ENCODE assay signal across 8 cellular contexts in the genomic region with DNA sequence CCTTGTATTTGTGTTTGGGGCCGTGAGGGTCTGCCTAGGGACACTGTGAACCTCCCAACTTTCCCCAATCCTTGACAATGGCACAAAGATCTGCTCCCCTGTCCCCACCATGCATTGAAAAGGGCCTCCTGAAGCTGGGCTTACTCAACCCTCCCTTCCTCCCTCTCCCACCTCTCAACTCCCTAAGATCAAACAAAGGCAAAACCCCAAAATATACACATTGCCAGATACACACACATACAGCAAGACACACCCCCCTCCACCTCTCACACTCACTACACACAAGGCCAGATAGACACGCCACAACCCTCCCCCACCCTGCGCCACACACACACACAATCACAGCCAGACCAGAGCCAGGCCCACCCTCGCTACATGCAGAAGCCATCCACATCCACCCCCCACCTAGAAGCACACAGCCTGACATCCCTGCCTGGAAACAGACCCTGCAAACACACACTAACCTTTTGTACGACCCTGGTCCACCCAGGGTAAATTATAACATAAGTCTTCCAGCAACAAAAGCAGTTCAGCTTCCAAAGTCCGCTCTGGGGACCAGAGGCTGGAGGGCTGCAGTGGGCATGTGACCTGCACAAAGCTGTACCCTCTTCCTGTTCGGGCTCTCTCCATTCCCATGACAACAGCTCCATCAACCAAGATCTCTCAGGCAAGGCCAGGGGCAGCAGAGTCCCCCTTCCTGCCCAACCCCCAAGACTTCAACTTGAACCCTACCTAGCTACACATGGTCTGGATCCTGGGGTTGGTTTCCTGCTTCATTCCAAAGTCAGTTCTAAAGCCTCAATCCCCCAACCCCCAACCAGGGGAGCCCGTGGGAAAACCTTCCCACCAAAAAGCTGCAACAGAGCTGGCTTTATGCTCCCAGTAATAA. TPM values are rescaled to one million over a fixed set of nuclear protein-coding genes. Genes with fewer than 3 reads are reported as not detected.
DNase-seq lines count a peak whose midpoint lies in the region; ATAC-seq and TF ChIP-seq lines count a peak whose summit lies in the region.

No MANE protein-coding gene starts in this region.

- peak overlapping the region; percentile 82 for H3K27ac ChIP-seq in Panc1 (ENCODE audit: low read length)
- peak overlapping the region; percentile 89 to 97 (median 94) for H3K27ac ChIP-seq in esophagus muscularis mucosa (replicated peaks in 1 of 4)
- no peak overlapping the region for H3K27ac ChIP-seq in rectal smooth muscle tissue (ENCODE audit: low read depth, low read length)

- H3K9me3 ChIP-seq in Panc1 (ENCODE audit: control insufficient read depth, insufficient read depth, low read depth, low read length) (no peaks in the 10 kb centered on the region), esophagus muscularis mucosa (no peaks in the 10 kb centered on the region)

- H3K27me3 ChIP-seq in Panc1 (ENCODE audit: control insufficient read depth, insufficient read depth, low read length): no peaks in the 10 kb centered on the region
- H3K27me3 ChIP-seq in esophagus muscularis mucosa: peaks cover 0 to 6% (median 0%) of the 10 kb centered on the region in 4 donors
- peaks cover 2% of the 10 kb centered on the region for H3K27me3 ChIP-seq in rectal smooth muscle tissue (ENCODE audit: control insufficient read depth, insufficient read depth, low read length)

- BruUV-seq in Panc1 (replicated peaks; lab: Mats Ljungman, UMichigan): TSS peak; percentile 85

- DNase-seq in Panc1 (ENCODE audit: low read depth, low spot score) (no peak), esophagus muscularis mucosa (ENCODE audit: extremely low spot score) (no peak), ureter (ENCODE audit: low spot score) (no peak), NCI-H2171 (lab: John Stamatoyannopoulos, UW) (no peak), NCI-H1417 treated with DMSO at 0.1 percent for 48 hours (lab: John Stamatoyannopoulos, UW) (no peak)

- intact Hi-C loops in Panc1 (cut with micrococcal nuclease; ENCODE audit: unreplicated experiment): no loop called here
- intact Hi-C loops in esophagus muscularis mucosa (cut with DNase I): loop anchor here (5.0 kb wide), 1 partner anchor 44 kb away; no protein-coding TSS in a partner anchor

- H3K4me1 ChIP-seq in Panc1 (ENCODE audit: control insufficient read depth, insufficient read depth, low read length) (peaks cover 33% of the 10 kb centered on the region), esophagus muscularis mucosa (peaks cover 73 to 98% (median 92%) of the 10 kb centered on the region in 4 donors), rectal smooth muscle tissue (ENCODE audit: control insufficient read depth, insufficient read depth, low read length) (peaks cover 17% of the 10 kb centered on the region)

- ATAC-seq in Panc1: no peak
- no peak for ATAC-seq in GM21423 (IDR thresholded peaks at IDR 0.05; ENCODE audit: unreplicated experiment)

- CTCF ChIA-PET in Panc1 (lab: Charles Lee): no interaction called here

- H3K36me3 ChIP-seq in Panc1 (ENCODE audit: control insufficient read depth, insufficient read depth, low read length) (peaks cover 2% of the 10 kb centered on the region; the same call in 1 of the 2 replicates), esophagus muscularis mucosa (no peaks in the 10 kb centered on the region), rectal smooth muscle tissue (ENCODE audit: control insufficient read depth, insufficient read depth, low read length) (no peaks in the 10 kb centered on the region)

- in situ Hi-C loops in Panc1 (cut with HindIII; ENCODE audit: low pct_unique_long_range_greater_than_20kb, low sequenced_read_pairs): no loop called here

- POLR2A ChIA-PET in Panc1 (lab: Charles Lee): no interaction called here

- H3K4me3 ChIP-seq in GM08714 (ENCODE audit: low read length) (peak overlapping the region; percentile 70), Panc1 (ENCODE audit: low read depth in 2 of 2, low read length in 2 of 2) (peak overlapping the region; percentile 73 to 75), esophagus muscularis mucosa (peak overlapping the region; percentile 81 to 95 (median 92)), rectal smooth muscle tissue (ENCODE audit: low read length) (peak overlapping the region; percentile 17)

- TF ChIP-seq CTCF in Panc1 (IDR thresholded peaks at IDR 0.05): no peak
- TF ChIP-seq CTCF in esophagus muscularis mucosa (IDR thresholded peaks at IDR 0.05): no peak

- no peak for TF ChIP-seq EP300 in esophagus muscularis mucosa (IDR thresholded peaks at IDR 0.05)

- TF ChIP-seq POLR2A in esophagus muscularis mucosa (IDR thresholded peaks at IDR 0.05; ENCODE audit: low read depth): no peak

- WGBS in esophagus muscularis mucosa: 50% methylated on average over 8 of the region's 8 CpGs

- H3K9ac ChIP-seq in rectal smooth muscle tissue (ENCODE audit: low read length): no peak overlapping the region

RNA-seq across cellular contexts. Expression of a gene that starts 1.9 kb away (rescaled TPM):
- 43.9 TPM for total RNA-seq in Panc1 (2021; ENCODE audit: unreplicated experiment)
- polyA plus RNA-seq in Panc1 (2012; ENCODE audit: insufficient read length): 64.8 TPM
- total RNA-seq in esophagus muscularis mucosa: 10 to 100 TPM; 10.3 to 15.7 (median 12.4) TPM
- total RNA-seq in ureter: 54.5 TPM

RNA-seq across cellular contexts. Expression of a gene that starts 6.3 kb away (rescaled TPM):
- 233 TPM for total RNA-seq in Panc1 (2021; ENCODE audit: unreplicated experiment)
- 236 TPM for polyA plus RNA-seq in Panc1 (2012; ENCODE audit: insufficient read length)
- 100 to 1,000 TPM; 122 to 158 (median 137) TPM for total RNA-seq in esophagus muscularis mucosa
- 156 TPM for total RNA-seq in ureter

RNA-seq across cellular contexts. Expression of a gene that starts 16.1 kb away (rescaled TPM):
- 45.0 TPM for total RNA-seq in Panc1 (2021; ENCODE audit: unreplicated experiment)
- polyA plus RNA-seq in Panc1 (2012; ENCODE audit: insufficient read length): 39.3 TPM
- 10 to 100 TPM; 10.1 to 18.5 (median 18.0) TPM for total RNA-seq in esophagus muscularis mucosa
- 60.1 TPM for total RNA-seq in ureter

RNA-seq across cellular contexts. Expression of a gene that starts 41.2 kb away (rescaled TPM):
- total RNA-seq in Panc1 (2021; ENCODE audit: unreplicated experiment): 50.6 TPM
- polyA plus RNA-seq in Panc1 (2012; ENCODE audit: insufficient read length): 38.4 TPM
- total RNA-seq in esophagus muscularis mucosa: 10 to 100 TPM; 62.7 to 83.6 (median 73.0) TPM
- 209 TPM for total RNA-seq in ureter

RNA-seq across cellular contexts. Expression of a gene that starts 53.1 kb away (rescaled TPM):
- total RNA-seq in Panc1 (2021; ENCODE audit: unreplicated experiment) (42.3 TPM), esophagus muscularis mucosa (10 to 100 TPM; 39.5 to 72.1 (median 53.2) TPM), ureter (44.7 TPM)
- 39.2 TPM for polyA plus RNA-seq in Panc1 (2012; ENCODE audit: insufficient read length)

Comparison
In these comparisons a context has a peak if more than half of its experiments do, and no peak if none do; other contexts are left out.
1. H3K4me3 ChIP-seq: peak in every context shown above with its lines; median percentile 92 in esophagus muscularis mucosa; 74 in Panc1; 70 in GM08714; 17 in rectal smooth muscle tissue.